Comparison of ENCODE assay signal across 9 cellular contexts in genomic region chr16:84687715-84688114, GRCh38. TPM values are rescaled to one million over a fixed set of nuclear protein-coding genes. Genes with fewer than 3 reads are reported as not detected.
A peak's percentile ranks its signal among the peaks of the same experiment; 100 is the strongest.
DNase-seq lines count a peak whose midpoint lies in the region; ATAC-seq, FAIRE-seq and TF ChIP-seq lines count a peak whose summit lies in the region.
"Had no signal": no experiment of that assay in that cellular context is flagged by ENCODE, and none has a peak within 500 bp of the region (broad histone marks: within the 10 kb centered on the region; RNA-seq: fewer than 3 reads in every experiment).

No MANE protein-coding gene starts in this region.

- TF ChIP-seq CTCF in osteocyte (IDR thresholded peaks at IDR 0.05): no peak

- H3K27ac ChIP-seq in SJSA1: peak overlapping the region; percentile 49
- no peak overlapping the region for H3K27ac ChIP-seq in naive thymus-derived CD4-positive, alpha-beta T cell (ENCODE audit: low read depth, low read length)
- H3K27ac ChIP-seq: adrenal gland had no signal

- intact Hi-C loops in naive thymus-derived CD4-positive, alpha-beta T cell (cut with micrococcal nuclease): no loop called here

- H3K27ac Mint-ChIP-seq in naive thymus-derived CD4-positive, alpha-beta T cell: no peak overlapping the region
- no peak overlapping the region for H3K27ac Mint-ChIP-seq in osteocyte (ENCODE audit: unreplicated experiment)

- H3K36me3 ChIP-seq in SJSA1: no peaks in the 10 kb centered on the region
- H3K36me3 ChIP-seq in naive thymus-derived CD4-positive, alpha-beta T cell (ENCODE audit: control insufficient read depth in 2 of 3, insufficient read depth in 3 of 3, low read length in 3 of 3): no peaks in the 10 kb centered on the region
- H3K36me3 ChIP-seq: adrenal gland had no signal

- CTCF ChIA-PET in naive thymus-derived CD4-positive, alpha-beta T cell (lab: Charles Lee): interaction anchor here (0.7 to 0.8 kb wide), 2 partner anchors 11 to 38 kb away, joined by 3 read pairs; no protein-coding TSS in a partner anchor

- ATAC-seq in HG02759 (IDR thresholded peaks at IDR 0.05; ENCODE audit: unreplicated experiment): peak; percentile 61
- ATAC-seq in naive thymus-derived CD4-positive, alpha-beta T cell: peak; percentile 80

- H3K4me3 ChIP-seq in SJSA1: no peak overlapping the region
- no peak overlapping the region for H3K4me3 ChIP-seq in naive thymus-derived CD4-positive, alpha-beta T cell (ENCODE audit: low read length)
- H3K4me3 ChIP-seq: adrenal gland had no signal

- peaks cover 3% of the 10 kb centered on the region; the same call in 1 of the 2 replicates for H3K9me3 ChIP-seq in SJSA1 (replicated peaks)
- H3K9me3 ChIP-seq in naive thymus-derived CD4-positive, alpha-beta T cell (ENCODE audit: control insufficient read depth in 2 of 3, low read length in 3 of 3): no peaks in the 10 kb centered on the region
- H3K9me3 ChIP-seq: adrenal gland had no signal

- H3K27me3 Mint-ChIP-seq in naive thymus-derived CD4-positive, alpha-beta T cell: peaks cover 4 to 21% (median 6%) of the 10 kb centered on the region in 5 donors
- peaks cover 7% of the 10 kb centered on the region for H3K27me3 Mint-ChIP-seq in osteocyte (ENCODE audit: unreplicated experiment)

- TF ChIP-seq POLR2A in GM12892 (IDR thresholded peaks at IDR 0.05; ENCODE audit: low read depth, low read length): no peak

- H3K4me3 Mint-ChIP-seq in naive thymus-derived CD4-positive, alpha-beta T cell: no peak overlapping the region
- H3K4me3 Mint-ChIP-seq in osteocyte (ENCODE audit: unreplicated experiment): no peak overlapping the region

- no peaks in the 10 kb centered on the region for H3K27me3 ChIP-seq in SJSA1 (replicated peaks)
- no peaks in the 10 kb centered on the region for H3K27me3 ChIP-seq in naive thymus-derived CD4-positive, alpha-beta T cell (ENCODE audit: control insufficient read depth in 2 of 2, insufficient read depth in 2 of 2, low read length in 2 of 2)
- H3K27me3 ChIP-seq: adrenal gland had no signal

- H3K4me1 Mint-ChIP-seq in naive thymus-derived CD4-positive, alpha-beta T cell: peaks cover 0 to 18% (median 0%) of the 10 kb centered on the region in 7 donors
- peaks cover 9% of the 10 kb centered on the region for H3K4me1 Mint-ChIP-seq in osteocyte (ENCODE audit: unreplicated experiment)

- peaks cover 45% of the 10 kb centered on the region for H3K4me1 ChIP-seq in SJSA1 (replicated peaks)
- H3K4me1 ChIP-seq in naive thymus-derived CD4-positive, alpha-beta T cell (ENCODE audit: control insufficient read depth in 2 of 2, insufficient read depth in 2 of 2, low read length in 2 of 2): no peaks in the 10 kb centered on the region
- H3K4me1 ChIP-seq: adrenal gland had no signal

- DNase-seq in GM12892 (ENCODE audit: insufficient read length) (no peak), SJSA1 (ENCODE audit: low read depth in 1 of 2, low spot score in 2 of 2) (peak in 1 of 2 experiments; percentile 49), inferior parietal cortex (ENCODE audit: extremely low spot score) (no peak), NCI-H446 treated with DMSO at 0.1 percent for 48 hours (lab: John Stamatoyannopoulos, UW) (no peak), NCI-H526 (lab: John Stamatoyannopoulos, UW) (no peak), osteocyte (ENCODE audit: extremely low spot score, unreplicated experiment) (no peak)
- no peak for DNase-seq in naive thymus-derived CD4-positive, alpha-beta T cell

- POLR2A ChIA-PET in naive thymus-derived CD4-positive, alpha-beta T cell (lab: Charles Lee): interaction anchor here (0.6 to 1.2 kb wide), 4 partner anchors 10 to 313 kb away, joined by 3 to 8 read pairs (median 4); no protein-coding TSS in a partner anchor

- peaks cover 0 to 5% (median 0%) of the 10 kb centered on the region in 11 donors for H3K9me3 Mint-ChIP-seq in naive thymus-derived CD4-positive, alpha-beta T cell
- H3K9me3 Mint-ChIP-seq in osteocyte (ENCODE audit: unreplicated experiment): no peaks in the 10 kb centered on the region

- peaks cover 0 to 5% (median 0%) of the 10 kb centered on the region in 5 donors for H3K36me3 Mint-ChIP-seq in naive thymus-derived CD4-positive, alpha-beta T cell
- no peaks in the 10 kb centered on the region for H3K36me3 Mint-ChIP-seq in osteocyte (ENCODE audit: unreplicated experiment)

- peak; percentile 83 for FAIRE-seq in GM12892 (lab: Jason Lieb, UNC)

RNA-seq across cellular contexts. Expression of gene USP10, which starts 12.1 kb away (rescaled TPM):
- polyA plus RNA-seq in GM12892 (2012; ENCODE audit: missing spikeins): 83.1 TPM
- total RNA-seq in SJSA1 (2014; rRNA removed; shearing (Covaris generic)): 53.3 and 59.7 TPM in 2 replicates
- 100 to 1,000 TPM in 3 of 5 experiments, 10 to 100 TPM in 2; 88.4 to 113 (median 112) TPM for total RNA-seq in naive thymus-derived CD4-positive, alpha-beta T cell
- polyA plus RNA-seq in naive thymus-derived CD4-positive, alpha-beta T cell: 100 to 1,000 TPM; 106 to 123 TPM
- 46.3 and 56.6 TPM in 2 replicates for total RNA-seq in osteocyte

RNA-seq across cellular contexts. Expression of gene KLHL36, which starts 39.4 kb away (rescaled TPM):
- polyA plus RNA-seq in GM12892 (2012; ENCODE audit: missing spikeins): 11.3 TPM
- 33.3 and 45.8 TPM in 2 replicates for total RNA-seq in SJSA1 (2014; rRNA removed; shearing (Covaris generic))
- total RNA-seq in naive thymus-derived CD4-positive, alpha-beta T cell: 100 to 1,000 TPM in 2 of 5 experiments, 10 to 100 TPM in 3; 51.8 to 161 (median 97.8) TPM
- 10 to 100 TPM; 45.8 to 73.7 TPM for polyA plus RNA-seq in naive thymus-derived CD4-positive, alpha-beta T cell
- total RNA-seq in osteocyte: 49.0 and 50.0 TPM in 2 replicates
